ENCODE assay signal across 1 cellular context in the genomic region with DNA sequence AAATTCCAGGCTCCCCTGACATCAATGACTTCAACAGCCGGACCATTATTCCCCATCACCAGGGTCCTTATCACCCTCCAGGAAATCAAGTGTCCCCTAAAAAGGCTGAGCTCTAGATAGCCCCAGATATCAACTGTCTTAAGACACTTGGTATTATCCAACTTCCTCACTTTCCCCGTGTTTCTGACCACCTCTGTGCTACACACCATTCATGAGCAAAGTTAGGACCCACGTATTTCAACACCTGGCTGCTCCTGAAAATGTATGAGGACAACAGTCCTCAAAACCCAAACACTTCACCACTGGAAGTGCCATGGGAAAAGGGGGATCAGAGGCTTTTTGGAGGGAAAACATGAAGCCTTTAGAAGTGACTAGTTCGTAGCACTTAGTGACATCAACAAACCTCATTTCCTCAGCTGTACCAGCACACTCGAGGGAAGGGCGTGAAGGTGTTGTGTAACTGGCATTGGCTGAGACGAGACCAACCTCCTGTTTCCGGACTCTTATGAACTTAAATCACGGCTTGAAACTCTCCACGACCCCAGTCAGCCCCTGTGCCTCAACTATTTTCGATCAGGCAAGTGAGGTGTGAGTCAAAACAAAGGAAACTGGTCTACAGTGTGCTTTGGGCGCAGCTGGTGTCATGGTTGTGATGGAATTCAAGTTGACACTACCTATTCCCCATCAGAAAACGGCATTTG.
A peak's percentile ranks its signal among the peaks of the same experiment; 100 is the strongest.
TF ChIP-seq lines count a peak whose summit lies in the region.

No MANE protein-coding gene starts in this region.

TF ChIP-seq in GM12878, 131 proteins besides CTCF, POLR2A, EP300 and RAD21:
- TF ChIP-seq POLR2AphosphoS5 (IDR thresholded peaks at IDR 0.05; ENCODE audit: low read length) = peak; percentile 43; the same call in 1 of the 2 replicates
- TF ChIP-seq CHD1 (IDR thresholded peaks at IDR 0.05; ENCODE audit: low read depth, low read length) = no peak
- 0 out of 2 replicates have a peak, but pooled peaks have one; percentile 42 for TF ChIP-seq MTA3 (IDR thresholded peaks at IDR 0.05; ENCODE audit: borderline replicate concordance, low read length)
TF ChIP-seq in GM12878: peak in this region for 2.
